23 cellular contexts compared by ENCODE assay signal in the genomic region with DNA sequence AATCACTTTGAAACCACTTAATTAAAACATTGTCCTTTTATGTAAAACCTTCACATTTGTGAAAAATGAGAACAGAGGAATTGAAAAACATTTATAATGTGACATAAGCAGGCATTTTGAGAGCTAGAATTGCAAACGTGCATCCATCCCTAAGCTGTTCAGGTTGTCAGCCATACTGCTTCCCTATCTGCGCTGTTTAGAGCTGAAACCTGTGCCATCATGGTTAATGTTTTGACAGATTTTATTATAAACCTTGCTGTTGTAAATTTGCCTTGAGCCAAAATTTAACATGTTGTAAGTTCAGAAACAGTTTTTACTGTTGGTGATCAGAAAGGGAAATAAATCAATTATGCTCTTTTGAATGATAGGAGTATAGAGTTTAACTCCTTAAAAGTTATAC. TPM values are rescaled to one million over a fixed set of nuclear protein-coding genes. Genes with fewer than 3 reads are reported as not detected.
"Had no signal": no experiment of that assay in that cellular context is flagged by ENCODE, and none has a peak within 500 bp of the region (broad histone marks: within the 10 kb centered on the region; RNA-seq: fewer than 3 reads in every experiment).

No MANE protein-coding gene starts in this region.

- H3K27me3 Mint-ChIP-seq: activated CD4-positive, alpha-beta memory T cell treated with anti-CD3 and anti-CD28 coated beads, Interleukin-2, amount 10 ng/mL, durations not matched to agents 7 days and 5 days; activated CD4-positive, alpha-beta T cell treated with anti-CD3 and anti-CD28 coated beads, Interleukin-2, amount 10 ng/mL, durations not matched to agents 7 days and 5 days; activated naive CD4-positive, alpha-beta T cell treated with anti-CD3 and anti-CD28 coated beads, Interleukin-2, amount 10 ng/mL, durations not matched to agents 7 days and 5 days; activated naive CD8-positive, alpha-beta T cell treated with anti-CD3 and anti-CD28 coated beads for 36 hours; T-helper 17 cell had no signal

- H3K27ac ChIP-seq: adrenal gland had no signal

- H3K27ac Mint-ChIP-seq: activated CD4-positive, alpha-beta memory T cell treated with anti-CD3 and anti-CD28 coated beads, Interleukin-2, amount 10 ng/mL, durations not matched to agents 7 days and 5 days; activated CD4-positive, alpha-beta T cell treated with anti-CD3 and anti-CD28 coated beads, Interleukin-2, amount 10 ng/mL, durations not matched to agents 7 days and 5 days; activated naive CD4-positive, alpha-beta T cell treated with anti-CD3 and anti-CD28 coated beads, Interleukin-2, amount 10 ng/mL, durations not matched to agents 7 days and 5 days; activated naive CD8-positive, alpha-beta T cell treated with anti-CD3 and anti-CD28 coated beads for 36 hours; activated T-cell treated with anti-CD3 and anti-CD28 coated beads, Interleukin-2, amount 50 U/mL, for 72 hours; activated T-helper 2 cell treated with anti-CD3 and anti-CD28 coated beads, Interferon-gamma antibody, Interleukin-2, Interleukin-4, amounts not matched to agents 10 μg/mL and 5 μg/mL and 100 μg/mL, durations not matched to agents 14 hours and 24 hours and 36 hours; T-helper 17 cell had no signal

- H3K4me3 Mint-ChIP-seq: activated CD4-positive, alpha-beta memory T cell treated with anti-CD3 and anti-CD28 coated beads, Interleukin-2, amount 10 ng/mL, durations not matched to agents 7 days and 5 days; activated CD4-positive, alpha-beta T cell treated with anti-CD3 and anti-CD28 coated beads, Interleukin-2, amount 10 ng/mL, durations not matched to agents 7 days and 5 days; activated naive CD4-positive, alpha-beta T cell treated with anti-CD3 and anti-CD28 coated beads, Interleukin-2, amount 10 ng/mL, durations not matched to agents 7 days and 5 days; activated naive CD8-positive, alpha-beta T cell treated with anti-CD3 and anti-CD28 coated beads for 36 hours; activated T-cell treated with anti-CD3 and anti-CD28 coated beads, Interleukin-2, amount 50 U/mL, for 72 hours; T-helper 17 cell had no signal

- H3K36me3 Mint-ChIP-seq: activated naive CD4-positive, alpha-beta T cell treated with anti-CD3 and anti-CD28 coated beads, Interleukin-2, amount 10 ng/mL, durations not matched to agents 7 days and 5 days; activated naive CD8-positive, alpha-beta T cell treated with anti-CD3 and anti-CD28 coated beads for 36 hours had no signal

- H3K9me3 Mint-ChIP-seq: activated CD4-positive, alpha-beta memory T cell treated with anti-CD3 and anti-CD28 coated beads, Interleukin-2, amount 10 ng/mL, durations not matched to agents 7 days and 5 days; activated CD4-positive, alpha-beta T cell treated with anti-CD3 and anti-CD28 coated beads, Interleukin-2, amount 10 ng/mL, durations not matched to agents 7 days and 5 days; activated naive CD4-positive, alpha-beta T cell treated with anti-CD3 and anti-CD28 coated beads, Interleukin-2, amount 10 ng/mL, durations not matched to agents 7 days and 5 days; activated naive CD8-positive, alpha-beta T cell treated with anti-CD3 and anti-CD28 coated beads for 36 hours; activated T-helper 2 cell treated with anti-CD3 and anti-CD28 coated beads, Interferon-gamma antibody, Interleukin-2, Interleukin-4, amounts not matched to agents 10 μg/mL and 5 μg/mL and 100 μg/mL, durations not matched to agents 14 hours and 24 hours and 36 hours had no signal

- H3K36me3 ChIP-seq: adrenal gland had no signal

- H3K4me1 Mint-ChIP-seq: activated CD4-positive, alpha-beta memory T cell treated with anti-CD3 and anti-CD28 coated beads, Interleukin-2, amount 10 ng/mL, durations not matched to agents 7 days and 5 days; activated CD4-positive, alpha-beta T cell treated with anti-CD3 and anti-CD28 coated beads, Interleukin-2, amount 10 ng/mL, durations not matched to agents 7 days and 5 days; activated naive CD4-positive, alpha-beta T cell treated with anti-CD3 and anti-CD28 coated beads, Interleukin-2, amount 10 ng/mL, durations not matched to agents 7 days and 5 days; activated naive CD8-positive, alpha-beta T cell treated with anti-CD3 and anti-CD28 coated beads for 36 hours; T-helper 17 cell had no signal

- H3K4me3 ChIP-seq: adrenal gland had no signal

- DNase-seq: activated CD4-positive, alpha-beta memory T cell treated with anti-CD3 and anti-CD28 coated beads, Interleukin-2, amount 10 ng/mL, durations not matched to agents 7 days and 5 days; activated CD4-positive, alpha-beta T cell treated with anti-CD3 and anti-CD28 coated beads, Interleukin-2, amount 10 ng/mL, durations not matched to agents 7 days and 5 days; activated CD4-positive, CD25-positive, alpha-beta regulatory T cell; activated CD8-positive, alpha-beta memory T cell treated with anti-CD3 and anti-CD28 coated beads, Interleukin-2, amount 50 U/mL, for 4 hours; activated gamma-delta T cell treated with Interleukin-2 at 50 U/mL for 16 hours; activated naive CD4-positive, alpha-beta T cell treated with anti-CD3 and anti-CD28 coated beads, Interleukin-2, amount 10 ng/mL, durations not matched to agents 7 days and 5 days; activated naive CD8-positive, alpha-beta T cell treated with anti-CD3 and anti-CD28 coated beads for 36 hours; activated T-cell treated with anti-CD3 and anti-CD28 coated beads, Interleukin-2, amount 50 U/mL, for 72 hours; adrenal gland; anterior cingulate cortex; cerebellar nuclear complex; NCI-H1105 treated with DMSO at 0.1 percent for 48 hours; NCI-H1436 treated with DMSO at 0.1 percent for 48 hours; NCI-H187 treated with DMSO at 0.1 percent for 48 hours; NCI-H2081 treated with DMSO at 0.1 percent for 48 hours; NCI-H446; NCI-H524; SHP77 treated with DMSO at 0.1 percent for 48 hours; T-helper 17 cell; T-helper 9 cell had no signal

- H3K27me3 ChIP-seq: adrenal gland had no signal

- ATAC-seq: activated T-cell treated with anti-CD3 and anti-CD28 coated beads, Interleukin-2, amount 50 U/mL, for 72 hours; T-helper 17 cell had no signal

- H3K4me1 ChIP-seq: adrenal gland had no signal

- H3K9me3 ChIP-seq: adrenal gland had no signal

RNA-seq across cellular contexts. Expression of a gene that starts 31.9 kb away (rescaled TPM):
- total RNA-seq: activated CD4-positive, alpha-beta memory T cell treated with anti-CD3 and anti-CD28 coated beads, Interleukin-2, amount 10 ng/mL, durations not matched to agents 7 days and 5 days; activated CD4-positive, alpha-beta T cell treated with anti-CD3 and anti-CD28 coated beads, Interleukin-2, amount 10 ng/mL, durations not matched to agents 7 days and 5 days; activated naive CD8-positive, alpha-beta T cell treated with anti-CD3 and anti-CD28 coated beads for 36 hours; cardiac septum; T-helper 17 cell had no signal

RNA-seq across cellular contexts. Expression of a gene that starts 32.2 kb away (rescaled TPM):
- total RNA-seq: activated CD4-positive, alpha-beta memory T cell treated with anti-CD3 and anti-CD28 coated beads, Interleukin-2, amount 10 ng/mL, durations not matched to agents 7 days and 5 days; activated CD4-positive, alpha-beta T cell treated with anti-CD3 and anti-CD28 coated beads, Interleukin-2, amount 10 ng/mL, durations not matched to agents 7 days and 5 days; activated naive CD8-positive, alpha-beta T cell treated with anti-CD3 and anti-CD28 coated beads for 36 hours; activated T-cell treated with anti-CD3 and anti-CD28 coated beads, Interleukin-2, amount 50 U/mL, for 72 hours; activated T-helper 2 cell treated with anti-CD3 and anti-CD28 coated beads, Interferon-gamma antibody, Interleukin-2, Interleukin-4, amounts not matched to agents 10 μg/mL and 5 μg/mL and 100 μg/mL, durations not matched to agents 14 hours and 24 hours and 36 hours; adrenal gland; SK-MEL-5; T-helper 17 cell had no signal
